17 cellular contexts compared by ENCODE assay signal in genomic region chr1:51210676-51211075, GRCh38. TPM values are rescaled to one million over a fixed set of nuclear protein-coding genes. Genes with fewer than 3 reads are reported as not detected.
A peak's percentile ranks its signal among the peaks of the same experiment; 100 is the strongest.
DNase-seq lines count a peak whose midpoint lies in the region; ATAC-seq and TF ChIP-seq lines count a peak whose summit lies in the region.
"Had no signal": no experiment of that assay in that cellular context is flagged by ENCODE, and none has a peak within 500 bp of the region (broad histone marks: within the 10 kb centered on the region; RNA-seq: fewer than 3 reads in every experiment).

No MANE protein-coding gene starts in this region.

- H3K27me3 ChIP-seq in right lobe of liver (no peaks in the 10 kb centered on the region), ovary (no peaks in the 10 kb centered on the region), gastroesophageal sphincter (no peaks in the 10 kb centered on the region)

- TF ChIP-seq EP300 in ovary (IDR thresholded peaks at IDR 0.05) (no peak), gastroesophageal sphincter (IDR thresholded peaks at IDR 0.05) (no peak)

- peaks cover 14% of the 10 kb centered on the region for H3K4me1 Mint-ChIP-seq in activated T-helper 1 cell treated with anti-CD3 and anti-CD28 coated beads, Interleukin-12 subunit alpha, Interleukin-12 subunit beta, Interleukin-2, Interleukin-4 antibody, amounts not matched to agents 30 ng/mL and 10 ng/mL and 1 ng/mL, durations not matched to agents 14 hours and 24 hours and 36 hours (ENCODE audit: low read depth)
- H3K4me1 Mint-ChIP-seq: GM23338, H9 had no signal

- intact Hi-C loops in right lobe of liver (cut with DNase I) (no loop called here), ovary (cut with DNase I) (no loop called here)
- intact Hi-C loops in activated T-helper 1 cell treated with anti-CD3 and anti-CD28 coated beads, Interleukin-12 subunit alpha, Interleukin-12 subunit beta, Interleukin-2, Interleukin-4 antibody, amounts not matched to agents 30 ng/mL and 10 ng/mL and 1 ng/mL, durations not matched to agents 14 hours and 24 hours and 36 hours (cut with micrococcal nuclease): no loop called here

- H3K27ac ChIP-seq in right lobe of liver (no peak overlapping the region), ovary (peak overlapping the region; percentile 78 to 87), gastroesophageal sphincter (no peak overlapping the region)

- DNase-seq in left lobe of liver (ENCODE audit: low spot score): no peak
- DNase-seq in right lobe of liver: no peak
- no peak for DNase-seq in ovary
- DNase-seq in activated T-helper 1 cell treated with anti-CD3 and anti-CD28 coated beads, Interleukin-12 subunit alpha, Interleukin-12 subunit beta, Interleukin-2, Interleukin-4 antibody, amounts not matched to agents 30 ng/mL and 10 ng/mL and 1 ng/mL, durations not matched to agents 14 hours and 24 hours and 36 hours (ENCODE audit: low spot score): no peak
- DNase-seq in inferior parietal cortex (ENCODE audit: extremely low spot score): no peak
- DNase-seq: C1 segment of cervical spinal cord; Calu3; CD4-positive, alpha-beta memory T cell; COR-L47; DMS53; DMS79 treated with DMSO at 0.1 percent for 48 hours; GF-D8; H9 had no signal

- no peaks in the 10 kb centered on the region for H3K36me3 Mint-ChIP-seq in activated T-helper 1 cell treated with anti-CD3 and anti-CD28 coated beads, Interleukin-12 subunit alpha, Interleukin-12 subunit beta, Interleukin-2, Interleukin-4 antibody, amounts not matched to agents 30 ng/mL and 10 ng/mL and 1 ng/mL, durations not matched to agents 14 hours and 24 hours and 36 hours (ENCODE audit: low read depth)
- H3K36me3 Mint-ChIP-seq: CD4-positive, alpha-beta memory T cell had no signal

- ATAC-seq in left lobe of liver: peak; percentile 47
- ATAC-seq in right lobe of liver: peak; percentile 35 to 47 (median 40)
- no peak for ATAC-seq in gastroesophageal sphincter
- ATAC-seq in GM19328 (IDR thresholded peaks at IDR 0.05; ENCODE audit: unreplicated experiment): no peak
- ATAC-seq: GM23338, HCT116 had no signal

- 51% methylated on average over 3 of the region's 3 CpGs for WGBS in right lobe of liver (ENCODE audit: insufficient coverage, low coverage, low lambda C conversion rate, missing lambda C conversion rate)
- 57 to 76% (median 66%) methylated on average over 3 of the region's 3 CpGs for WGBS in ovary, 3 donors
- 94 to 100% methylated on average over 2 to 3 of the region's 3 CpGs for WGBS in gastroesophageal sphincter (ENCODE audit: low coverage in 1 of 2), 2 donors

- no peaks in the 10 kb centered on the region for H3K9me3 ChIP-seq in right lobe of liver
- no peaks in the 10 kb centered on the region for H3K9me3 ChIP-seq in ovary
- H3K9me3 ChIP-seq in gastroesophageal sphincter: no peaks in the 10 kb centered on the region

- no peak overlapping the region for H3K27ac Mint-ChIP-seq in activated T-helper 1 cell treated with anti-CD3 and anti-CD28 coated beads, Interleukin-12 subunit alpha, Interleukin-12 subunit beta, Interleukin-2, Interleukin-4 antibody, amounts not matched to agents 30 ng/mL and 10 ng/mL and 1 ng/mL, durations not matched to agents 14 hours and 24 hours and 36 hours
- H3K27ac Mint-ChIP-seq: GM23338, H9 had no signal

- H3K9me3 Mint-ChIP-seq in activated T-helper 1 cell treated with anti-CD3 and anti-CD28 coated beads, Interleukin-12 subunit alpha, Interleukin-12 subunit beta, Interleukin-2, Interleukin-4 antibody, amounts not matched to agents 30 ng/mL and 10 ng/mL and 1 ng/mL, durations not matched to agents 14 hours and 24 hours and 36 hours: no peaks in the 10 kb centered on the region
- H3K9me3 Mint-ChIP-seq: CD4-positive, alpha-beta memory T cell; GM23338; H9 had no signal

- TF ChIP-seq POLR2A in right lobe of liver (IDR thresholded peaks at IDR 0.05) (no peak), ovary (IDR thresholded peaks at IDR 0.05) (no peak), gastroesophageal sphincter (IDR thresholded peaks at IDR 0.05) (no peak)

- H3K4me3 ChIP-seq in right lobe of liver (no peak overlapping the region), ovary (no peak overlapping the region), gastroesophageal sphincter (no peak overlapping the region)
- H3K4me3 ChIP-seq: GM23338 had no signal

- H3K4me1 ChIP-seq in right lobe of liver (peaks cover 0 to 11% (median 0%) of the 10 kb centered on the region in 4 donors), ovary (ENCODE audit: insufficient read depth) (peaks cover 16% of the 10 kb centered on the region), gastroesophageal sphincter (peaks cover 0 to 7% (median 0%) of the 10 kb centered on the region in 3 donors)

- no peak for TF ChIP-seq CTCF in right lobe of liver (IDR thresholded peaks at IDR 0.05)
- no peak for TF ChIP-seq CTCF in ovary (IDR thresholded peaks at IDR 0.05)
- no peak for TF ChIP-seq CTCF in gastroesophageal sphincter (IDR thresholded peaks at IDR 0.05)

- no peaks in the 10 kb centered on the region for H3K36me3 ChIP-seq in right lobe of liver
- no peaks in the 10 kb centered on the region for H3K36me3 ChIP-seq in ovary
- H3K36me3 ChIP-seq in gastroesophageal sphincter: no peaks in the 10 kb centered on the region

- H3K4me3 Mint-ChIP-seq in activated T-helper 1 cell treated with anti-CD3 and anti-CD28 coated beads, Interleukin-12 subunit alpha, Interleukin-12 subunit beta, Interleukin-2, Interleukin-4 antibody, amounts not matched to agents 30 ng/mL and 10 ng/mL and 1 ng/mL, durations not matched to agents 14 hours and 24 hours and 36 hours: no peak overlapping the region
- H3K4me3 Mint-ChIP-seq: CD4-positive, alpha-beta memory T cell; GM23338; H9 had no signal

- H3K27me3 Mint-ChIP-seq in activated T-helper 1 cell treated with anti-CD3 and anti-CD28 coated beads, Interleukin-12 subunit alpha, Interleukin-12 subunit beta, Interleukin-2, Interleukin-4 antibody, amounts not matched to agents 30 ng/mL and 10 ng/mL and 1 ng/mL, durations not matched to agents 14 hours and 24 hours and 36 hours (ENCODE audit: insufficient read depth): no peaks in the 10 kb centered on the region
- H3K27me3 Mint-ChIP-seq: CD4-positive, alpha-beta memory T cell had no signal

RNA-seq across cellular contexts. Expression of gene RNF11, which starts 25.4 kb away (rescaled TPM):
- total RNA-seq in left lobe of liver: 54.7 TPM
- total RNA-seq in right lobe of liver: 10 to 100 TPM; 35.1 to 60.1 (median 50.0) TPM
- 100 to 1,000 TPM; 108 to 209 (median 126) TPM for total RNA-seq in ovary
- polyA plus RNA-seq in ovary: 100 to 1,000 TPM; 124 to 138 TPM
- total RNA-seq in gastroesophageal sphincter: 100 to 1,000 TPM in 3 of 4 donors, 10 to 100 TPM in 1; 96.7 to 156 (median 118) TPM
- total RNA-seq in activated T-helper 1 cell treated with anti-CD3 and anti-CD28 coated beads, Interleukin-12 subunit alpha, Interleukin-12 subunit beta, Interleukin-2, Interleukin-4 antibody, amounts not matched to agents 30 ng/mL and 10 ng/mL and 1 ng/mL, durations not matched to agents 14 hours and 24 hours and 36 hours: 28.4 and 29.6 TPM in 2 replicates

Comparison
In these comparisons a context has a peak if more than half of its experiments do, and no peak if none do; other contexts are left out.
1. ATAC-seq: peak in left lobe of liver (single experiment) and right lobe of liver (4 of 4); none in gastroesophageal sphincter (single experiment) and GM19328 (single experiment).
2. H3K27ac ChIP-seq: peak in ovary (2 of 2); none in right lobe of liver (0 of 3) and gastroesophageal sphincter (0 of 4).